Comparison of ENCODE assay signal across 13 cellular contexts in the genomic region with DNA sequence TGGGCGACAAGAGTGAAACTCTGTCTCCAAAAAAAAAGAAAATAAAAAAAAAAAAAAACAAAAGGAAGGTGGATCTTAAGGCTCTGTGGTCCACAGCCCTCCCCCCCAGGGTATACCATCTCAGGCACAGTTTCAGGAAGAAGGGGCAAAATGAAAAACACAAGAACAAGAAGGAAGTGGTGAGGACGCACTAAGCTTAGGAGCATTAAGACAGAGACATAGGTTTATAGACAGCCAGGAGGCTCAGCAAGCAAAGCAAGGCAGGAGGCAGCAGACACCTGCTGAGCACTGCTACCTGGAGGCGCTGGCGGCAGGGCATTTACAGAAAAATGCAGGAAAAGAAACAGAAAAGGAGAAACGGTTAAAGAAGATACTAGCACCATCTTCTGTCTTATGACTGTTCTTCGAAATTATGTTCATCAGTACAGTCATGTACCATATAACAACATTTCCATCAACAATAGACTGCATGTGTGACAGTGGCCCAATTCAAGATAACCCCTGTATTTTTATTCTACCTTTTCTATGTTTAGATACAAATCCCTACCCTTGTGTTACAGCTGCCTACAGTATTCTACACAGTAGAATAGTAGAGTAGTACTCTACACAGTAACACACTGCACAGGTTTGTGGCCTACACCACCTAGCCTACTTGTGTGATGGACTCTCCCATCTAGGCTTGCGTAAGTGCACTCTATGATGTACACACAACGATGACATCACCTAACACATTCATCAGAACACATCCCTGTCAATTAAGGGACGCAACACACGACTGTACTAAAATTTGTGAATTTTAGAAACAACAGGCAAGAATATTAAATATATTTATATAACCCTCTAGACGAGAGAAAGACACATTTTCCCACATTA.
DNase-seq lines count a peak whose midpoint lies in the region; ATAC-seq and TF ChIP-seq lines count a peak whose summit lies in the region.
"Had no signal": no experiment of that assay in that cellular context is flagged by ENCODE, and none has a peak within 500 bp of the region (broad histone marks: within the 10 kb centered on the region; RNA-seq: fewer than 3 reads in every experiment).

No MANE protein-coding gene starts in this region.

- ATAC-seq in CD4-positive, CD25-positive, alpha-beta regulatory T cell (ENCODE audit: low read depth in 2 of 2), result peak; percentile 79 to 88
- ATAC-seq in mucosa of descending colon (peak; percentile 41), HG02981 (IDR thresholded peaks at IDR 0.05; ENCODE audit: unreplicated experiment) (no peak), HG03378 (IDR thresholded peaks at IDR 0.05; ENCODE audit: unreplicated experiment) (no peak)

- H3K27ac Mint-ChIP-seq in CD4-positive, CD25-positive, alpha-beta regulatory T cell, result peak overlapping the region; percentile 83 to 95 (median 90)
- H3K27ac Mint-ChIP-seq in activated T-helper 2 cell treated with anti-CD3 and anti-CD28 coated beads, Interferon-gamma antibody, Interleukin-2, Interleukin-4, amounts not matched to agents 10 μg/mL and 5 μg/mL and 100 μg/mL, durations not matched to agents 14 hours and 24 hours and 36 hours, result peak overlapping the region; percentile 73
- H3K27ac Mint-ChIP-seq: progenitor cell of endocrine pancreas had no signal

- no peak for TF ChIP-seq POLR2A in tibial nerve (IDR thresholded peaks at IDR 0.05)

- DNase-seq in CD4-positive, CD25-positive, alpha-beta regulatory T cell, result peak in 2 of 3 donors; percentile 43 to 65
- DNase-seq in KBM-7, result peak; percentile 31
- DNase-seq in activated T-helper 2 cell treated with anti-CD3 and anti-CD28 coated beads, Interferon-gamma antibody, Interleukin-2, Interleukin-4, amounts not matched to agents 10 μg/mL and 5 μg/mL and 100 μg/mL, durations not matched to agents 14 hours and 24 hours and 36 hours (ENCODE audit: low spot score), result no peak
- no peak for DNase-seq in mucosa of descending colon
- DNase-seq in RPMI8226, result no peak
- DNase-seq in tibial nerve (ENCODE audit: low spot score in 2 of 2), result no peak
- DNase-seq: activated CD4-positive, CD25-positive, alpha-beta regulatory T cell treated with anti-CD3 and anti-CD28 coated beads, Interleukin-2, amount 50 U/mL, for 72 hours; NCI-H1105 treated with DMSO at 0.1 percent for 48 hours; NCI-H446 treated with DMSO at 0.1 percent for 48 hours; PC-9 had no signal

- peak overlapping the region in 3 of 4 donors; percentile 27 to 36 (median 31) for H3K4me3 Mint-ChIP-seq in CD4-positive, CD25-positive, alpha-beta regulatory T cell
- H3K4me3 Mint-ChIP-seq in activated T-helper 2 cell treated with anti-CD3 and anti-CD28 coated beads, Interferon-gamma antibody, Interleukin-2, Interleukin-4, amounts not matched to agents 10 μg/mL and 5 μg/mL and 100 μg/mL, durations not matched to agents 14 hours and 24 hours and 36 hours (ENCODE audit: low read depth), result no peak overlapping the region

- intact Hi-C loops in activated T-helper 2 cell treated with anti-CD3 and anti-CD28 coated beads, Interferon-gamma antibody, Interleukin-2, Interleukin-4, amounts not matched to agents 10 μg/mL and 5 μg/mL and 100 μg/mL, durations not matched to agents 14 hours and 24 hours and 36 hours (cut with micrococcal nuclease), result no loop called here
- intact Hi-C loops in mucosa of descending colon (cut with DNase I, micrococcal nuclease), result no loop called here

- H3K36me3 ChIP-seq in CD4-positive, CD25-positive, alpha-beta regulatory T cell (ENCODE audit: control insufficient read depth, insufficient read depth, low read length), result peaks cover 91% of the 10 kb centered on the region
- H3K36me3 ChIP-seq in mucosa of descending colon (ENCODE audit: low read depth) (no peaks in the 10 kb centered on the region), tibial nerve (peaks cover 0 to 89% (median 24%) of the 10 kb centered on the region in 3 donors)

- H3K4me1 Mint-ChIP-seq in CD4-positive, CD25-positive, alpha-beta regulatory T cell, result peaks cover 41 to 79% (median 57%) of the 10 kb centered on the region in 4 donors
- H3K4me1 Mint-ChIP-seq in activated T-helper 2 cell treated with anti-CD3 and anti-CD28 coated beads, Interferon-gamma antibody, Interleukin-2, Interleukin-4, amounts not matched to agents 10 μg/mL and 5 μg/mL and 100 μg/mL, durations not matched to agents 14 hours and 24 hours and 36 hours (ENCODE audit: low read depth), result peaks cover 56% of the 10 kb centered on the region

- H3K27ac ChIP-seq in CD4-positive, CD25-positive, alpha-beta regulatory T cell (ENCODE audit: insufficient read depth, low read length, poor library complexity, severe bottlenecking), result peak overlapping the region; percentile 58
- no peak overlapping the region for H3K27ac ChIP-seq in tibial nerve
- H3K27ac ChIP-seq: PC-9 had no signal

- no peaks in the 10 kb centered on the region for H3K27me3 ChIP-seq in CD4-positive, CD25-positive, alpha-beta regulatory T cell (ENCODE audit: control insufficient read depth, insufficient read depth, low read length)
- no peaks in the 10 kb centered on the region for H3K27me3 ChIP-seq in tibial nerve

- no peaks in the 10 kb centered on the region for H3K9me3 ChIP-seq in CD4-positive, CD25-positive, alpha-beta regulatory T cell (ENCODE audit: control insufficient read depth in 2 of 2, low read length in 2 of 2)
- no peaks in the 10 kb centered on the region for H3K9me3 ChIP-seq in mucosa of descending colon
- H3K9me3 ChIP-seq in tibial nerve, result no peaks in the 10 kb centered on the region

- no peaks in the 10 kb centered on the region for H3K27me3 Mint-ChIP-seq in CD4-positive, CD25-positive, alpha-beta regulatory T cell
- H3K27me3 Mint-ChIP-seq in activated T-helper 2 cell treated with anti-CD3 and anti-CD28 coated beads, Interferon-gamma antibody, Interleukin-2, Interleukin-4, amounts not matched to agents 10 μg/mL and 5 μg/mL and 100 μg/mL, durations not matched to agents 14 hours and 24 hours and 36 hours (ENCODE audit: low read depth), result no peaks in the 10 kb centered on the region
- H3K27me3 Mint-ChIP-seq: progenitor cell of endocrine pancreas had no signal

- TF ChIP-seq CTCF in mucosa of descending colon (IDR thresholded peaks at IDR 0.05), result no peak
- no peak for TF ChIP-seq CTCF in tibial nerve (IDR thresholded peaks at IDR 0.05)

- in situ Hi-C loops in KBM-7 (cut with MboI; ENCODE audit: low pct_unique_long_range_greater_than_20kb, low sequenced_read_pairs), result no loop called here

- H3K36me3 Mint-ChIP-seq in CD4-positive, CD25-positive, alpha-beta regulatory T cell, result peaks cover 71% of the 10 kb centered on the region
- peaks cover 85% of the 10 kb centered on the region for H3K36me3 Mint-ChIP-seq in activated T-helper 2 cell treated with anti-CD3 and anti-CD28 coated beads, Interferon-gamma antibody, Interleukin-2, Interleukin-4, amounts not matched to agents 10 μg/mL and 5 μg/mL and 100 μg/mL, durations not matched to agents 14 hours and 24 hours and 36 hours (ENCODE audit: low read depth)

- WGBS in tibial nerve, 2 donors, result 92 to 94% methylated on average over 11 of the region's 11 CpGs

- H3K4me1 ChIP-seq in CD4-positive, CD25-positive, alpha-beta regulatory T cell (ENCODE audit: control insufficient read depth, insufficient read depth, low read length, poor library complexity, severe bottlenecking), result peaks cover 49% of the 10 kb centered on the region
- H3K4me1 ChIP-seq in mucosa of descending colon (ENCODE audit: low read depth), result no peaks in the 10 kb centered on the region
- peaks cover 0 to 4% (median 0%) of the 10 kb centered on the region in 4 donors for H3K4me1 ChIP-seq in tibial nerve

- H3K9me3 Mint-ChIP-seq in CD4-positive, CD25-positive, alpha-beta regulatory T cell, result no peaks in the 10 kb centered on the region
- no peaks in the 10 kb centered on the region for H3K9me3 Mint-ChIP-seq in activated T-helper 2 cell treated with anti-CD3 and anti-CD28 coated beads, Interferon-gamma antibody, Interleukin-2, Interleukin-4, amounts not matched to agents 10 μg/mL and 5 μg/mL and 100 μg/mL, durations not matched to agents 14 hours and 24 hours and 36 hours

- peak overlapping the region; percentile 43 for H3K4me3 ChIP-seq in CD4-positive, CD25-positive, alpha-beta regulatory T cell (ENCODE audit: low read depth, low read length)
- H3K4me3 ChIP-seq in mucosa of descending colon (no peak overlapping the region), tibial nerve (no peak overlapping the region)
- H3K4me3 ChIP-seq: PC-9 had no signal

- no peak for TF ChIP-seq EP300 in tibial nerve (IDR thresholded peaks at IDR 0.05)

Comparison
In these comparisons a context has a peak if more than half of its experiments do, and no peak if none do; other contexts are left out.
1. ATAC-seq: peak in CD4-positive, CD25-positive, alpha-beta regulatory T cell (2 of 2) and mucosa of descending colon (single experiment); none in HG02981 (single experiment) and HG03378 (single experiment).
2. DNase-seq: peak in CD4-positive, CD25-positive, alpha-beta regulatory T cell (2 of 3) and KBM-7 (single experiment); none in activated T-helper 2 cell treated with anti-CD3 and anti-CD28 coated beads, Interferon-gamma antibody, Interleukin-2, Interleukin-4, amounts not matched to agents 10 μg/mL and 5 μg/mL and 100 μg/mL, durations not matched to agents 14 hours and 24 hours and 36 hours (single experiment), mucosa of descending colon (0 of 3), RPMI8226 (single experiment) and tibial nerve (0 of 2).